29 cellular contexts compared by ENCODE assay signal in genomic region chr2:62662131-62662530, GRCh38. TPM values are rescaled to one million over a fixed set of nuclear protein-coding genes. Genes with fewer than 3 reads are reported as not detected.
DNase-seq lines count a peak whose midpoint lies in the region; ATAC-seq, FAIRE-seq and TF ChIP-seq lines count a peak whose summit lies in the region.
"Had no signal": no experiment of that assay in that cellular context is flagged by ENCODE, and none has a peak within 500 bp of the region (broad histone marks: within the 10 kb centered on the region; RNA-seq: fewer than 3 reads in every experiment).

No MANE protein-coding gene starts in this region.

- ATAC-seq in GM23338, result no peak
- no peak for ATAC-seq in lower lobe of right lung
- ATAC-seq in HG03045 (IDR thresholded peaks at IDR 0.05; ENCODE audit: unreplicated experiment), result no peak
- ATAC-seq: activated T-helper 17 cell treated with anti-CD3 and anti-CD28 coated beads, Interleukin-2, amount 50 U/mL, for 72 hours; CD8-positive, alpha-beta T cell; effector memory CD8-positive, alpha-beta T cell; left ventricle myocardium superior; PC-3 had no signal

- peaks cover 3% of the 10 kb centered on the region; the same call in 1 of the 2 replicates for H3K9me2 ChIP-seq in GM23338 (ENCODE audit: insufficient read depth)

- no peak for TF ChIP-seq CTCF in GM23338 (conservative IDR thresholded peaks at IDR 0.05; ENCODE audit: low read depth in 2 of 2)
- no peak for TF ChIP-seq CTCF in astrocyte (IDR thresholded peaks at IDR 0.05; ENCODE audit: insufficient read depth, low read depth, low read length)
- TF ChIP-seq CTCF in lower lobe of right lung (IDR thresholded peaks at IDR 0.05), result no peak
- no peak for TF ChIP-seq CTCF in sigmoid colon (IDR thresholded peaks at IDR 0.05)

- FAIRE-seq in astrocyte (lab: Jason Lieb, UNC) (no peak), H54 (lab: Jason Lieb, UNC) (no peak)
- FAIRE-seq: GM12891, keratinocyte, TTC549 had no signal

- no peak overlapping the region for H3K9ac ChIP-seq in astrocyte (ENCODE audit: low read length)

- H3K27ac Mint-ChIP-seq in GM23338, result peak overlapping the region; percentile 38; the same call in 1 of the 2 replicates
- no peak overlapping the region for H3K27ac Mint-ChIP-seq in astrocyte (ENCODE audit: unreplicated experiment)
- H3K27ac Mint-ChIP-seq: activated CD4-positive, alpha-beta memory T cell treated with anti-CD3 and anti-CD28 coated beads for 36 hours; activated T-helper 17 cell treated with anti-CD3 and anti-CD28 coated beads, Interleukin-2, amount 50 U/mL, for 72 hours; CD8-positive, alpha-beta T cell; effector memory CD8-positive, alpha-beta T cell; IgD-negative memory B cell; T-helper 1 cell treated with Interleukin-12 subunit alpha and Interleukin-12 subunit beta and Interleukin-4 antibody, amounts not matched to agents 30 μg/mL and 1 μg/mL, for 36 hours had no signal

- H3K4me1 ChIP-seq in GM23338 (ENCODE audit: insufficient read depth), result peaks cover 5% of the 10 kb centered on the region; the same call in 1 of the 2 replicates
- peaks cover 29% of the 10 kb centered on the region for H3K4me1 ChIP-seq in astrocyte (ENCODE audit: insufficient read depth, low read length)
- peaks cover 45% of the 10 kb centered on the region for H3K4me1 ChIP-seq in lower lobe of right lung
- peaks cover 0 to 86% (median 73%) of the 10 kb centered on the region in 4 donors for H3K4me1 ChIP-seq in sigmoid colon
- H3K4me1 ChIP-seq: prostate gland had no signal

- H3F3A ChIP-seq in GM23338 (replicated peaks; ENCODE audit: low read depth), result no peaks in the 10 kb centered on the region

- no peaks in the 10 kb centered on the region for H3K79me2 ChIP-seq in GM23338 (replicated peaks; ENCODE audit: insufficient read depth)
- H3K79me2 ChIP-seq in astrocyte (ENCODE audit: insufficient read depth, low read length), result no peaks in the 10 kb centered on the region

- H3K36me3 Mint-ChIP-seq in GM23338 (ENCODE audit: low read depth) (no peaks in the 10 kb centered on the region), astrocyte (ENCODE audit: low read depth, unreplicated experiment) (no peaks in the 10 kb centered on the region)
- H3K36me3 Mint-ChIP-seq: activated CD4-positive, alpha-beta memory T cell treated with anti-CD3 and anti-CD28 coated beads for 36 hours; CD8-positive, alpha-beta T cell had no signal

- H3K27ac ChIP-seq in GM23338 (ENCODE audit: low read depth), result no peak overlapping the region
- no peak overlapping the region for H3K27ac ChIP-seq in astrocyte (ENCODE audit: low read depth, low read length)
- H3K27ac ChIP-seq in lower lobe of right lung, result peak overlapping the region; percentile 10
- H3K27ac ChIP-seq in sigmoid colon, result peak overlapping the region; percentile 70 to 85 (median 82)
- H3K27ac ChIP-seq: prostate gland, thyroid gland had no signal

- no peaks in the 10 kb centered on the region for H3K27me3 ChIP-seq in GM23338 (ENCODE audit: insufficient read depth)
- no peaks in the 10 kb centered on the region for H3K27me3 ChIP-seq in astrocyte (ENCODE audit: insufficient read depth, low read length)
- no peaks in the 10 kb centered on the region for H3K27me3 ChIP-seq in lower lobe of right lung (ENCODE audit: low read depth)
- H3K27me3 ChIP-seq in sigmoid colon, result no peaks in the 10 kb centered on the region
- H3K27me3 ChIP-seq: thyroid gland had no signal

- H4K20me1 ChIP-seq in GM23338 (replicated peaks; ENCODE audit: insufficient read depth), result no peaks in the 10 kb centered on the region
- no peaks in the 10 kb centered on the region for H4K20me1 ChIP-seq in astrocyte (ENCODE audit: insufficient read depth, low read length)

- H3K9me3 ChIP-seq in astrocyte (ENCODE audit: insufficient read depth, low read depth, low read length) (no peaks in the 10 kb centered on the region), lower lobe of right lung (no peaks in the 10 kb centered on the region), sigmoid colon (no peaks in the 10 kb centered on the region)
- H3K9me3 ChIP-seq: prostate gland, thyroid gland had no signal

- no peaks in the 10 kb centered on the region for H3K9me3 Mint-ChIP-seq in GM23338
- H3K9me3 Mint-ChIP-seq in astrocyte (ENCODE audit: unreplicated experiment), result no peaks in the 10 kb centered on the region
- H3K9me3 Mint-ChIP-seq: activated CD4-positive, alpha-beta memory T cell treated with anti-CD3 and anti-CD28 coated beads for 36 hours; activated T-helper 17 cell treated with anti-CD3 and anti-CD28 coated beads, Interleukin-2, amount 50 U/mL, for 72 hours; CD8-positive, alpha-beta T cell; effector memory CD8-positive, alpha-beta T cell; IgD-negative memory B cell; T-helper 1 cell treated with Interleukin-12 subunit alpha and Interleukin-12 subunit beta and Interleukin-4 antibody, amounts not matched to agents 30 μg/mL and 1 μg/mL, for 36 hours had no signal

- H2AFZ ChIP-seq in GM23338 (no peak overlapping the region; the same call in 1 of the 2 replicates), astrocyte (ENCODE audit: low read depth, low read length) (no peak overlapping the region)

- DNase-seq in GM23338 (ENCODE audit: low spot score) (no peak), astrocyte (ENCODE audit: low read depth) (no peak), lower lobe of right lung (no peak), sigmoid colon (no peak), erythroblast (lab: John Stamatoyannopoulos, UW) (no peak), H54 (ENCODE audit: insufficient read length, low spot score) (no peak)
- no peak for DNase-seq in activated CD8-positive, alpha-beta memory T cell treated with anti-CD3 and anti-CD28 coated beads, Interleukin-2, amount 50 U/mL, for 48 hours
- DNase-seq: activated CD4-positive, alpha-beta memory T cell treated with anti-CD3 and anti-CD28 coated beads for 36 hours; activated CD4-positive, CD25-positive, alpha-beta regulatory T cell treated with anti-CD3 and anti-CD28 coated beads, Interleukin-2, amount 50 U/mL, for 72 hours; activated naive CD4-positive, alpha-beta T cell treated with anti-CD3 and anti-CD28 coated beads, Interleukin-2, amount 50 U/mL, for 16 hours; CD8-positive, alpha-beta T cell; DMS 273 treated with DMSO at 0.1 percent for 48 hours; effector memory CD8-positive, alpha-beta T cell; left ventricle myocardium superior; NCI-H1930; NCI-H526; NK-92 treated with Interleukin-12 subunit alpha and Interleukin-12 subunit beta, amount 100 ng/mL, for 24 hours; PC-3; stimulated activated naive CD4-positive, alpha-beta T cell treated with Interleukin-2 at 50 U/mL for 16 hours; thyroid gland had no signal

- H3K4me1 Mint-ChIP-seq in GM23338, result peaks cover 17% of the 10 kb centered on the region
- H3K4me1 Mint-ChIP-seq in astrocyte (ENCODE audit: low read depth, unreplicated experiment), result peaks cover 22% of the 10 kb centered on the region

- H3K4me3 ChIP-seq in GM23338 (no peak overlapping the region), astrocyte (ENCODE audit: insufficient read depth, low read depth, low read length) (no peak overlapping the region), lower lobe of right lung (no peak overlapping the region), sigmoid colon (no peak overlapping the region)
- H3K4me3 ChIP-seq: coronary artery, prostate gland, thyroid gland had no signal

- TF ChIP-seq POLR2A in sigmoid colon (IDR thresholded peaks at IDR 0.05), result no peak
- TF ChIP-seq POLR2A in erythroblast (IDR thresholded peaks at IDR 0.05; ENCODE audit: low read length), result no peak
- no peak for TF ChIP-seq POLR2A in H54 (IDR thresholded peaks at IDR 0.05; ENCODE audit: low read depth, low read length)

- peaks cover 2% of the 10 kb centered on the region for H3K27me3 Mint-ChIP-seq in GM23338 (ENCODE audit: insufficient read depth, low read depth, poor library complexity)
- H3K27me3 Mint-ChIP-seq in astrocyte (ENCODE audit: low read depth, unreplicated experiment), result no peaks in the 10 kb centered on the region
- H3K27me3 Mint-ChIP-seq: IgD-negative memory B cell had no signal

- no peak overlapping the region for H3K4me3 Mint-ChIP-seq in GM23338
- H3K4me3 Mint-ChIP-seq in astrocyte (ENCODE audit: unreplicated experiment), result no peak overlapping the region
- H3K4me3 Mint-ChIP-seq: activated CD4-positive, alpha-beta memory T cell treated with anti-CD3 and anti-CD28 coated beads for 36 hours; activated T-helper 17 cell treated with anti-CD3 and anti-CD28 coated beads, Interleukin-2, amount 50 U/mL, for 72 hours; CD8-positive, alpha-beta T cell; effector memory CD8-positive, alpha-beta T cell; IgD-negative memory B cell; T-helper 1 cell treated with Interleukin-12 subunit alpha and Interleukin-12 subunit beta and Interleukin-4 antibody, amounts not matched to agents 30 μg/mL and 1 μg/mL, for 36 hours had no signal

- no peaks in the 10 kb centered on the region for H3K36me3 ChIP-seq in GM23338 (ENCODE audit: insufficient read depth)
- H3K36me3 ChIP-seq in astrocyte (ENCODE audit: insufficient read depth, low read length), result no peaks in the 10 kb centered on the region
- H3K36me3 ChIP-seq in lower lobe of right lung, result no peaks in the 10 kb centered on the region
- no peaks in the 10 kb centered on the region for H3K36me3 ChIP-seq in sigmoid colon
- H3K36me3 ChIP-seq: prostate gland, thyroid gland had no signal

- TF ChIP-seq EP300 in sigmoid colon (IDR thresholded peaks at IDR 0.05), result no peak

- 87 to 88% methylated on average over 2 of the region's 2 CpGs for WGBS in sigmoid colon, 2 donors

- H3K4me2 ChIP-seq in GM23338 (no peak overlapping the region), astrocyte (ENCODE audit: low read length) (peak overlapping the region; percentile 24)

- intact Hi-C loops in lower lobe of right lung (cut with DNase I) (no loop called here), sigmoid colon (cut with DNase I) (loop anchor here (5.0 to 10.0 kb wide), 3 partner anchors 110 to 187 kb away; partner anchors contain the start of gene TMEM17)

TF ChIP-seq in GM23338, 12 proteins besides CTCF, POLR2A, EP300 and RAD21 (continues in another document):
- no peak for TF ChIP-seq CREB1 (CRISPR knock-in tag; IDR thresholded peaks at IDR 0.05; ENCODE audit: low read depth)
- no peak for TF ChIP-seq EZH2 (IDR thresholded peaks at IDR 0.05; ENCODE audit: low read depth, unreplicated experiment)
- TF ChIP-seq ETS1 (IDR thresholded peaks at IDR 0.05), result no peak
- no peak for TF ChIP-seq ZNF114 (CRISPR knock-in tag; IDR thresholded peaks at IDR 0.05)
- no peak for TF ChIP-seq STAT1 (IDR thresholded peaks at IDR 0.05; ENCODE audit: unreplicated experiment)

RNA-seq across cellular contexts. Expression of gene EHBP1, which starts 43.4 kb away (rescaled TPM):
- 47.0 and 47.9 TPM in 2 replicates for total RNA-seq in GM23338 (2014; rRNA removed; shearing (Covaris generic))
- polyA plus RNA-seq in GM23338 (2016; fragmentation: Nextera tagmentation; extraction: Ambion mirVana), result 19.1 and 27.2 TPM in 2 replicates
- 44.1 and 50.4 TPM in 2 replicates for total RNA-seq in astrocyte
- 45.8 TPM for total RNA-seq in lower lobe of right lung
- 100 to 1,000 TPM; 121 to 161 (median 153) TPM for total RNA-seq in sigmoid colon
- 10 to 100 TPM; 12.7 to 16.8 (median 13.2) TPM for polyA plus RNA-seq in sigmoid colon

Comparison
In these comparisons a context has a peak if more than half of its experiments do, and no peak if none do; other contexts are left out.
1. H3K27ac ChIP-seq: peak in lower lobe of right lung (single experiment) and sigmoid colon (4 of 4); none in GM23338 (single experiment) and astrocyte (single experiment).